Comparison of ENCODE assay signal across 27 cellular contexts in the genomic region with DNA sequence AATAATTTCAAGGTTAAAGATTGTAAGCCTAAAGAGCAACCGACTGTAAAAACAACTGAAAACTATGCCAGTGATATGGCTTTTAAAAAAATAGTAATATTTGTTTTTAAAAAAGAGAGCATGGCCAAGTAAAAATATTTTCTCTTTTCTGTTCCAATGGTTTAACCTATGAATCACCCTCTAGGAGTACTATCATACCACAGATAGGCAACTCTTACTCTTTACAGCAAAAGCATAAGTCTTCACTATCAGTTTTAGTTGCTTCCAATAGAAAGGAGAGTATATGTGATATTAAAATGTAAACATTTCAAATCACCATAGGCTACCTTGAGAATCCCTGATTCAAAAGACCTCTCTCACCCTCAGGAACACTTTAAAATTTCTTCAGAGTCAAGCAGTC.
"Had no signal": no experiment of that assay in that cellular context is flagged by ENCODE, and none has a peak within 500 bp of the region (broad histone marks: within the 10 kb centered on the region; RNA-seq: fewer than 3 reads in every experiment).

No MANE protein-coding gene starts in this region.

- H3K9ac ChIP-seq: KMS-11 had no signal

- H3K4me1 ChIP-seq: breast epithelium had no signal

- H3K36me3 ChIP-seq: breast epithelium had no signal

- H3K9me3 ChIP-seq: breast epithelium had no signal

- H3K4me3 ChIP-seq: breast epithelium, SK-N-MC had no signal

- ATAC-seq: activated CD4-positive, alpha-beta T cell treated with anti-CD3 and anti-CD28 coated beads for 36 hours; activated T-helper 17 cell treated with anti-CD3 and anti-CD28 coated beads, Interleukin-2, amount 50 U/mL, for 72 hours; Panc1; Right ventricle myocardium inferior; T-cell had no signal

- DNase-seq: activated CD4-positive, alpha-beta memory T cell treated with anti-CD3 and anti-CD28 coated beads, Interleukin-2, amount 10 ng/mL, durations not matched to agents 7 days and 5 days; activated CD4-positive, alpha-beta T cell treated with anti-CD3 and anti-CD28 coated beads for 36 hours; activated CD4-positive, alpha-beta T cell treated with anti-CD3 and anti-CD28 coated beads, Interleukin-2, amount 50 U/mL, for 1 hour; activated gamma-delta T cell; activated naive CD4-positive, alpha-beta T cell treated with anti-CD3 and anti-CD28 coated beads for 36 hours; activated T-cell treated with anti-CD3 and anti-CD28 coated beads for 4 hours; activated T-cell treated with anti-CD3 and anti-CD28 coated beads, Interleukin-2, amount 50 U/mL, for 48 hours; caudate nucleus; NCI-H1092; NCI-H1417; NCI-H1930; NCI-H2107; NCI-H2171 treated with DMSO at 0.1 percent for 48 hours; NCI-H226; NCI-H510A; NCI-H526 treated with DMSO at 0.1 percent for 48 hours; NCI-H82; OCI-M1; RPMI8226; T-cell; T-helper 2 cell had no signal

- H3K4me2 ChIP-seq: KMS-11 had no signal

- H3K27ac ChIP-seq: breast epithelium, KMS-11, SK-N-MC had no signal
